17 cellular contexts compared by ENCODE assay signal in the genomic region with DNA sequence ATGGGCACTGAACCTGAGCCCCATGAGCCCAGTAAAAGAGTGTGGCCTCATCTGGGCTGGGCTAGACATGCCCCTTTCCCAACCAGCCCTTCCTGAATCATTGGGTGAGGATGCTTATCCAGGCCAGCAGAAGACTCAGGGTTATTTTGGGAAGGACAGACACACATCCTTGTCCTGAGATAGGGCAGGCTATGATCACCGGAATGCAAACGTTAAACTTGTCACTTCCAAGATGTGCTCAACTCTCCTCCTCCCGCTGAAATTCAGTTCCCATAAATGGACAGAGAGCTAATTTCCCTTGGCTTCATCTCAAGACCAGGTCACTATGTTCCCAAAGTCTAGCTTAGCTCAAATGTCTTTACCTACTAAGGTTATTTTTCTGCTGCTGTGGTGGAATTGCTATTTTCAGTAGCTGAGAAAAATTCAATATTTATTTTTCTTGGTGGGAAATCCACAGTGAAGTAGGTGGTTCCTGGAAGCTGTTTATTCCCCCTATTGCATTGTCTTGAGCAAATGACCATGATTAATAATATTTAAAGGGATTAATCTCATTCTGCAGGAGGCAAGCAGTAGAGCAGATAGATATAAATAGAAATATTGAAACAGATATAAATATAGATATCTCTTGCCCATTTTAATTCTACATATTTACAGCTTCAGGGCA.
DNase-seq lines count a peak whose midpoint lies in the region; ATAC-seq and TF ChIP-seq lines count a peak whose summit lies in the region.
"Had no signal": no experiment of that assay in that cellular context is flagged by ENCODE, and none has a peak within 500 bp of the region (broad histone marks: within the 10 kb centered on the region; RNA-seq: fewer than 3 reads in every experiment).

No MANE protein-coding gene starts in this region.

- no peak for DNase-seq in Peyer's patch
- no peak for DNase-seq in spleen
- no peak for DNase-seq in brain microvascular endothelial cell
- no peak for DNase-seq in NK-92 (lab: John Stamatoyannopoulos, UW; ENCODE audit: unreplicated experiment)
- no peak for DNase-seq in activated gamma-delta T cell treated with Interleukin-2 at 50 U/mL for 16 hours
- DNase-seq: activated CD4-positive, alpha-beta T cell treated with anti-CD3 and anti-CD28 coated beads, Interleukin-2, amount 50 U/mL, for 1 hour; activated naive CD4-positive, alpha-beta T cell; dorsolateral prefrontal cortex; GF-D8; Kasumi-1; NCI-H1092 treated with DMSO at 0.1 percent for 48 hours; stimulated activated CD4-positive, alpha-beta T cell treated with anti-CD3 and anti-CD28 coated beads, Interleukin-4, amount 100 ng/mL, for 4 hours; T-helper 1 cell had no signal

- H3K27ac ChIP-seq in Peyer's patch (peak overlapping the region in 3 of 4 donors; percentile 3 to 77 (median 49)), cingulate gyrus (ENCODE audit: low read depth, low read length) (peak overlapping the region; percentile 48), layer of hippocampus (ENCODE audit: low read depth, low read length) (peak overlapping the region; percentile 32), spleen (peak overlapping the region in 6 of 8 donors; percentile 17 to 46 (median 30)), brain microvascular endothelial cell (no peak overlapping the region)

- no peak for ATAC-seq in GM21515 (IDR thresholded peaks at IDR 0.05; ENCODE audit: unreplicated experiment)
- ATAC-seq: GM12878 had no signal

- TF ChIP-seq CTCF in Peyer's patch (IDR thresholded peaks at IDR 0.05): no peak
- TF ChIP-seq CTCF in spleen (IDR thresholded peaks at IDR 0.05 in 8 of 11, conservative IDR thresholded peaks at IDR 0.05 in 3 of 11): no peak
- no peak for TF ChIP-seq CTCF in brain microvascular endothelial cell (IDR thresholded peaks at IDR 0.05; ENCODE audit: low read depth, low read length, missing control alignments)

- WGBS in spleen, 5 donors: 73 to 88% (median 78%) methylated on average over 3 of the region's 3 CpGs

- TF ChIP-seq POLR2A in Peyer's patch (IDR thresholded peaks at IDR 0.05): no peak
- TF ChIP-seq POLR2A in spleen (IDR thresholded peaks at IDR 0.05): no peak

- no peaks in the 10 kb centered on the region for H3K9me3 ChIP-seq in Peyer's patch
- no peaks in the 10 kb centered on the region for H3K9me3 ChIP-seq in spleen

- H3K4me3 ChIP-seq in Peyer's patch (no peak overlapping the region), spleen (no peak overlapping the region), brain microvascular endothelial cell (ENCODE audit: low read depth, low read length) (no peak overlapping the region)
- H3K4me3 ChIP-seq: dorsolateral prefrontal cortex, GM12878 had no signal

- no peaks in the 10 kb centered on the region for H3K36me3 ChIP-seq in Peyer's patch
- H3K36me3 ChIP-seq in spleen: no peaks in the 10 kb centered on the region
- H3K36me3 ChIP-seq in brain microvascular endothelial cell (replicated peaks): no peaks in the 10 kb centered on the region

- H3K4me1 ChIP-seq in Peyer's patch: no peaks in the 10 kb centered on the region
- H3K4me1 ChIP-seq in spleen: no peaks in the 10 kb centered on the region

- in situ Hi-C loops in brain microvascular endothelial cell (cut with HindIII; ENCODE audit: low pct_ligation_motif_present, low sequenced_read_pairs): no loop called here

- H3K27me3 ChIP-seq in Peyer's patch (no peaks in the 10 kb centered on the region), layer of hippocampus (ENCODE audit: control insufficient read depth, insufficient read depth, low read length) (no peaks in the 10 kb centered on the region), spleen (replicated peaks in 1 of 7) (no peaks in the 10 kb centered on the region), brain microvascular endothelial cell (replicated peaks) (no peaks in the 10 kb centered on the region)
- H3K27me3 ChIP-seq: dorsolateral prefrontal cortex had no signal

- intact Hi-C loops in spleen (cut with DNase I; ENCODE audit: low total_unique reads): no loop called here
